1 cellular context compared by ENCODE assay signal in genomic region chr11:9619004-9619403, GRCh38.
TF ChIP-seq lines count a peak whose summit lies in the region.

No MANE protein-coding gene starts in this region.

TF ChIP-seq in HepG2, 621 proteins besides CTCF, POLR2A, EP300 and RAD21:
- TF ChIP-seq ZNF24 (IDR thresholded peaks at IDR 0.05) (peak; percentile 81), ZNF563 (CRISPR knock-in tag; IDR thresholded peaks at IDR 0.05) (no peak)
